13 cellular contexts compared by ENCODE assay signal in the genomic region with DNA sequence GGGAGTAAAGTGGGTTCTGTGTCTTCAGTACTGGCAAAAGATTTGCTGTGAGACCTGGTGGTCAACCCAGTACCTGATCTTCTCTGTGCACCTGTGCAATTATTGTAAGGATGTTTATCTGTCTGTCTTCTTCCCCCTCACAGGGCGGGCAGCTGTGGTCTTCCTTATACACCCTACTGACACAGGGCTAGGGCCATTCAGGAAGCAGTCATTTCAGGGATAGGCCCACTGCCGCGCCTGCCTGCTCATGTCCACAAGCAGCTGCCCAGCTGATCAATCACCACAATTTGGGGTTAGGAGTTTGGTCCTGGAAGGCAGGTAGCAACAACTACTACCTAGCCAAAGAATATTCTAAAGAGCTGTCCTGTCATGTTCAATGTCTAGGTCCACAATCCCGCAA. TPM values are rescaled to one million over a fixed set of nuclear protein-coding genes. Genes with fewer than 3 reads are reported as not detected.
DNase-seq lines count a peak whose midpoint lies in the region; ATAC-seq and TF ChIP-seq lines count a peak whose summit lies in the region.
"Had no signal": no experiment of that assay in that cellular context is flagged by ENCODE, and none has a peak within 500 bp of the region (broad histone marks: within the 10 kb centered on the region; RNA-seq: fewer than 3 reads in every experiment).

No MANE protein-coding gene starts in this region.

- WGBS in heart right ventricle, 2 donors: 94 to 95% methylated on average over 4 of the region's 4 CpGs

- H3K9me3 Mint-ChIP-seq in CD8-positive, alpha-beta memory T cell: no peaks in the 10 kb centered on the region
- H3K9me3 Mint-ChIP-seq in brain: peaks cover 0 to 5% (median 0%) of the 10 kb centered on the region in 5 experiments
- no peaks in the 10 kb centered on the region for H3K9me3 Mint-ChIP-seq in natural killer cell treated with Interleukin-12 subunit alpha and Interleukin-12 subunit beta and Interleukin-15 and Interleukin-18, amount 100 ng/mL, for 72 hours

- peaks cover 50% of the 10 kb centered on the region for H3K4me1 ChIP-seq in CD8-positive, alpha-beta memory T cell (ENCODE audit: insufficient read depth, low read length)
- H3K4me1 ChIP-seq in NT2/D1 (ENCODE audit: insufficient read depth, insufficient read length): peaks cover 3% of the 10 kb centered on the region
- H3K4me1 ChIP-seq in heart right ventricle: peaks cover 8 to 44% (median 40%) of the 10 kb centered on the region in 9 donors

- intact Hi-C loops in heart right ventricle (cut with DNase I): loop anchor here in 1 of 10 donors (2.0 to 10.0 kb wide), 2 partner anchors 17 to 205 kb away; no protein-coding TSS in a partner anchor

- no peaks in the 10 kb centered on the region for H3K36me3 Mint-ChIP-seq in CD8-positive, alpha-beta memory T cell
- no peaks in the 10 kb centered on the region for H3K36me3 Mint-ChIP-seq in brain
- H3K36me3 Mint-ChIP-seq in natural killer cell treated with Interleukin-12 subunit alpha and Interleukin-12 subunit beta and Interleukin-15 and Interleukin-18, amount 100 ng/mL, for 72 hours: no peaks in the 10 kb centered on the region

- ATAC-seq in natural killer cell treated with Interleukin-12 subunit alpha and Interleukin-12 subunit beta and Interleukin-15 and Interleukin-18, amount 100 ng/mL, for 72 hours: no peak
- ATAC-seq in GM21825 (IDR thresholded peaks at IDR 0.05; ENCODE audit: unreplicated experiment) (no peak), heart right ventricle (no peak)

- peak overlapping the region; percentile 15 for H3K9ac ChIP-seq in NT2/D1 (ENCODE audit: insufficient read length, low read depth)

- H3K27ac ChIP-seq in CD8-positive, alpha-beta memory T cell (ENCODE audit: low read depth, low read length): peak overlapping the region; percentile 69
- H3K27ac ChIP-seq in heart right ventricle: peak overlapping the region in 1 of 10 donors; percentile 67
- H3K27ac ChIP-seq: PC-9 had no signal

- CTCF ChIA-PET in CD8-positive, alpha-beta memory T cell (lab: Charles Lee): interaction anchor here (1.3 to 2.8 kb wide), 4 partner anchors 10 to 57 kb away, joined by 4 to 21 read pairs (median 6); no protein-coding TSS in a partner anchor

- H3K4me3 ChIP-seq in CD8-positive, alpha-beta memory T cell (ENCODE audit: low read length): peak overlapping the region; percentile 60
- H3K4me3 ChIP-seq in NT2/D1 (ENCODE audit: insufficient read length, low read depth) (no peak overlapping the region), heart right ventricle (no peak overlapping the region)

- H3K9me3 ChIP-seq in CD8-positive, alpha-beta memory T cell (ENCODE audit: low read length): no peaks in the 10 kb centered on the region
- no peaks in the 10 kb centered on the region for H3K9me3 ChIP-seq in NT2/D1 (ENCODE audit: insufficient read depth, low read length)
- no peaks in the 10 kb centered on the region for H3K9me3 ChIP-seq in heart right ventricle
- H3K9me3 ChIP-seq: sigmoid colon had no signal

- POLR2A ChIA-PET in CD8-positive, alpha-beta memory T cell (lab: Charles Lee): interaction anchor here (2.7 kb wide), 1 partner anchor 19 kb away, joined by 10 read pairs; the partner anchor contains the start of gene LMAN2L

- peaks cover 43 to 54% (median 51%) of the 10 kb centered on the region in 3 donors for H3K4me1 Mint-ChIP-seq in CD8-positive, alpha-beta memory T cell
- peaks cover 54% of the 10 kb centered on the region for H3K4me1 Mint-ChIP-seq in brain
- peaks cover 43 to 47% of the 10 kb centered on the region in 2 donors for H3K4me1 Mint-ChIP-seq in natural killer cell treated with Interleukin-12 subunit alpha and Interleukin-12 subunit beta and Interleukin-15 and Interleukin-18, amount 100 ng/mL, for 72 hours (ENCODE audit: low read depth in 2 of 2)

- peaks cover 0 to 1% of the 10 kb centered on the region in 2 donors for H3K27me3 Mint-ChIP-seq in CD8-positive, alpha-beta memory T cell
- H3K27me3 Mint-ChIP-seq in brain: no peaks in the 10 kb centered on the region
- no peaks in the 10 kb centered on the region for H3K27me3 Mint-ChIP-seq in natural killer cell treated with Interleukin-12 subunit alpha and Interleukin-12 subunit beta and Interleukin-15 and Interleukin-18, amount 100 ng/mL, for 72 hours

- H3K27ac Mint-ChIP-seq in CD8-positive, alpha-beta memory T cell: peak overlapping the region; percentile 85 to 96 (median 90)
- H3K27ac Mint-ChIP-seq in brain: peak overlapping the region in 4 of 5 experiments; percentile 41 to 84 (median 67)
- peak overlapping the region; percentile 29 to 79 for H3K27ac Mint-ChIP-seq in natural killer cell treated with Interleukin-12 subunit alpha and Interleukin-12 subunit beta and Interleukin-15 and Interleukin-18, amount 100 ng/mL, for 72 hours

- no peaks in the 10 kb centered on the region for H3K36me3 ChIP-seq in CD8-positive, alpha-beta memory T cell (ENCODE audit: insufficient read depth, low read length)
- no peaks in the 10 kb centered on the region for H3K36me3 ChIP-seq in NT2/D1 (ENCODE audit: insufficient read depth, insufficient read length, low read length)
- no peaks in the 10 kb centered on the region for H3K36me3 ChIP-seq in heart right ventricle
- H3K36me3 ChIP-seq: sigmoid colon had no signal

- no peak for TF ChIP-seq CTCF in brain (conservative IDR thresholded peaks at IDR 0.05)
- TF ChIP-seq CTCF in heart right ventricle (IDR thresholded peaks at IDR 0.05): no peak

- no peaks in the 10 kb centered on the region for H3K27me3 ChIP-seq in CD8-positive, alpha-beta memory T cell (ENCODE audit: insufficient read depth, low read length, poor library complexity, severe bottlenecking)
- H3K27me3 ChIP-seq in NT2/D1 (ENCODE audit: insufficient read depth, insufficient read length) (no peaks in the 10 kb centered on the region), heart right ventricle (no peaks in the 10 kb centered on the region)
- H3K27me3 ChIP-seq: sigmoid colon had no signal

- H3K4me3 Mint-ChIP-seq in CD8-positive, alpha-beta memory T cell: peak overlapping the region; percentile 86 to 94 (median 87)
- H3K4me3 Mint-ChIP-seq in brain: peak overlapping the region; percentile 83 to 87 (median 85)
- H3K4me3 Mint-ChIP-seq in natural killer cell treated with Interleukin-12 subunit alpha and Interleukin-12 subunit beta and Interleukin-15 and Interleukin-18, amount 100 ng/mL, for 72 hours: peak overlapping the region; percentile 86

- DNase-seq in CD8-positive, alpha-beta memory T cell: no peak
- DNase-seq in NT2/D1 (ENCODE audit: low read depth, low spot score) (no peak), heart right ventricle (no peak), OCI-M1 (lab: John Stamatoyannopoulos, UW) (no peak)
- DNase-seq in natural killer cell treated with Interleukin-12 subunit alpha and Interleukin-12 subunit beta and Interleukin-15 and Interleukin-18, amount 100 ng/mL, for 72 hours (ENCODE audit: low spot score): no peak
- DNase-seq: activated CD4-positive, alpha-beta T cell treated with anti-CD3 and anti-CD28 coated beads, Interleukin-2, amount 50 U/mL, for 1 hour; amniotic stem cell; NCI-H1092 treated with DMSO at 0.1 percent for 48 hours; sigmoid colon; T-helper 1 cell had no signal

RNA-seq across cellular contexts. Expression of gene CNNM4, which starts 1.2 kb away (rescaled TPM):
- total RNA-seq in CD8-positive, alpha-beta memory T cell: 1 to 10 TPM; 6.9 to 7.2 TPM
- polyA plus RNA-seq in CD8-positive, alpha-beta memory T cell: 4.1 TPM
- 6.3 TPM for polyA plus RNA-seq in brain (ENCODE audit: insufficient read depth, low read depth, low replicate concordance)
- 1 to 10 TPM; 7.3 to 8.4 TPM for total RNA-seq in natural killer cell treated with Interleukin-12 subunit alpha and Interleukin-12 subunit beta and Interleukin-15 and Interleukin-18, amount 100 ng/mL, for 72 hours
- total RNA-seq in heart right ventricle: 10 to 100 TPM; 19.1 to 59.7 (median 34.8) TPM
- 10 to 100 TPM in 1 of 2 donors, 1 to 10 TPM in 1; 4.3 to 10.1 TPM for polyA plus RNA-seq in heart right ventricle

RNA-seq across cellular contexts. Expression of gene LMAN2L, which starts 19.7 kb away (rescaled TPM):
- total RNA-seq in CD8-positive, alpha-beta memory T cell: 1 to 10 TPM; 9.4 to 9.9 TPM
- 25.9 TPM for polyA plus RNA-seq in CD8-positive, alpha-beta memory T cell
- 24.7 TPM for polyA plus RNA-seq in brain (ENCODE audit: insufficient read depth, low read depth, low replicate concordance)
- total RNA-seq in natural killer cell treated with Interleukin-12 subunit alpha and Interleukin-12 subunit beta and Interleukin-15 and Interleukin-18, amount 100 ng/mL, for 72 hours: 1 to 10 TPM; 7.5 to 8.3 TPM
- 10 to 100 TPM; 13.3 to 30.9 (median 18.8) TPM for total RNA-seq in heart right ventricle
- 10 to 100 TPM; 11.0 to 31.4 TPM for polyA plus RNA-seq in heart right ventricle

RNA-seq across cellular contexts. Expression of gene CNNM3, which starts 56.5 kb away (rescaled TPM):
- total RNA-seq in CD8-positive, alpha-beta memory T cell: 10 to 100 TPM; 32.6 to 36.6 TPM
- 13.0 TPM for polyA plus RNA-seq in CD8-positive, alpha-beta memory T cell
- polyA plus RNA-seq in brain (ENCODE audit: insufficient read depth, low read depth, low replicate concordance) (21.5 TPM), heart right ventricle (1 to 10 TPM; 4.0 to 8.3 TPM)
- 10 to 100 TPM; 15.7 to 32.9 TPM for total RNA-seq in natural killer cell treated with Interleukin-12 subunit alpha and Interleukin-12 subunit beta and Interleukin-15 and Interleukin-18, amount 100 ng/mL, for 72 hours
- 10 to 100 TPM in 8 of 10 donors, 1 to 10 TPM in 2; 7.4 to 18.3 (median 13.8) TPM for total RNA-seq in heart right ventricle
